ENCODE assay signal across 13 cellular contexts in genomic region chr13:106523566-106523965, GRCh38. TPM values are rescaled to one million over a fixed set of nuclear protein-coding genes. Genes with fewer than 3 reads are reported as not detected.
DNase-seq lines count a peak whose midpoint lies in the region; TF ChIP-seq lines count a peak whose summit lies in the region.
"Had no signal": no experiment of that assay in that cellular context is flagged by ENCODE, and none has a peak within 500 bp of the region (broad histone marks: within the 10 kb centered on the region; RNA-seq: fewer than 3 reads in every experiment).

No MANE protein-coding gene starts in this region.

- no peak for TF ChIP-seq POLR2A in suprapubic skin (IDR thresholded peaks at IDR 0.05)

- TF ChIP-seq EP300 in SK-N-SH (IDR thresholded peaks at IDR 0.05; ENCODE audit: borderline replicate concordance in 1 of 2, low read depth in 1 of 2, low read length in 1 of 2), result peak in 1 of 2 experiments; percentile 4; a peak in 1 of 4 replicates
- TF ChIP-seq EP300 in suprapubic skin (IDR thresholded peaks at IDR 0.05), result no peak

- no peaks in the 10 kb centered on the region for H3K9me3 ChIP-seq in SK-N-SH
- no peaks in the 10 kb centered on the region for H3K9me3 ChIP-seq in suprapubic skin
- H3K9me3 ChIP-seq: neutrophil had no signal

- H3K4me3 ChIP-seq in SK-N-SH (ENCODE audit: low read depth in 2 of 2, low read length in 1 of 2) (no peak overlapping the region), fibroblast of the aortic adventitia (ENCODE audit: low read depth, low read length) (no peak overlapping the region), suprapubic skin (no peak overlapping the region)
- H3K4me3 ChIP-seq: SK-N-MC had no signal

- CTCF ChIA-PET in SK-N-SH (lab: Yijun Ruan, JAX), result interaction anchor here (1.4 to 2.2 kb wide), 3 partner anchors 8 to 12 kb away, joined by 3 to 8 read pairs (median 4); partner anchors contain the start of gene EFNB2

- peak; percentile 25 for DNase-seq in M059J (ENCODE audit: low read depth)
- peak; percentile 37 for DNase-seq in SK-N-SH
- DNase-seq in fibroblast of the aortic adventitia (ENCODE audit: low read depth), result peak; percentile 30
- no peak for DNase-seq in suprapubic skin (ENCODE audit: low spot score in 2 of 2)
- no peak for DNase-seq in stimulated activated CD4-positive, alpha-beta T cell treated with anti-CD3 and anti-CD28 coated beads, Interleukin-4, amount 100 ng/mL, for 24 hours
- DNase-seq in NCI-H1092 treated with DMSO at 0.1 percent for 48 hours (lab: John Stamatoyannopoulos, UW), result no peak
- DNase-seq in NCI-H128 (lab: John Stamatoyannopoulos, UW; ENCODE audit: unreplicated experiment), result no peak
- DNase-seq: activated naive CD4-positive, alpha-beta T cell; CD8-positive, alpha-beta memory T cell; left ventricle myocardium superior; NCI-H187 treated with DMSO at 0.1 percent for 48 hours had no signal

- 30% methylated on average over 3 of the region's 3 CpGs for WGBS in SK-N-SH (ENCODE audit: low lambda C conversion rate)
- 11% methylated on average over 3 of the region's 3 CpGs for WGBS in suprapubic skin

- H3K9me2 ChIP-seq in SK-N-SH, result no peaks in the 10 kb centered on the region

- H3K9ac ChIP-seq in SK-N-SH, result no peak overlapping the region

- no peak overlapping the region for H2AFZ ChIP-seq in SK-N-SH (ENCODE audit: low read depth)

- no peaks in the 10 kb centered on the region for H4K20me1 ChIP-seq in SK-N-SH (ENCODE audit: insufficient read depth)

- peak overlapping the region in 1 of 2 experiments; percentile 74; a peak in 1 of 4 replicates for H3K27ac ChIP-seq in SK-N-SH (ENCODE audit: low read depth in 2 of 2, low read length in 1 of 2)
- peak overlapping the region; percentile 62 for H3K27ac ChIP-seq in suprapubic skin
- H3K27ac ChIP-seq: neutrophil, SK-N-MC had no signal

- H3K27me3 ChIP-seq in SK-N-SH (ENCODE audit: insufficient read depth) (no peaks in the 10 kb centered on the region), suprapubic skin (no peaks in the 10 kb centered on the region)

- peaks cover 5% of the 10 kb centered on the region; the same call in 1 of the 2 replicates for H3K79me2 ChIP-seq in SK-N-SH (ENCODE audit: insufficient read depth)

- H3K36me3 ChIP-seq in SK-N-SH (replicated peaks in 1 of 2; ENCODE audit: control insufficient read depth in 1 of 2, insufficient read depth in 2 of 2, low read length in 1 of 2) (no peaks in the 10 kb centered on the region), suprapubic skin (no peaks in the 10 kb centered on the region)
- H3K36me3 ChIP-seq: neutrophil had no signal

- peaks cover 0 to 42% of the 10 kb centered on the region in 2 experiments; a peak in 2 of 4 replicates for H3K4me1 ChIP-seq in SK-N-SH (ENCODE audit: control insufficient read depth in 1 of 2, insufficient read depth in 2 of 2, low read depth in 1 of 2, low read length in 1 of 2)
- H3K4me1 ChIP-seq in suprapubic skin, result peaks cover 67% of the 10 kb centered on the region

- TF ChIP-seq CTCF in SK-N-SH (IDR thresholded peaks at IDR 0.05) (no peak), fibroblast of the aortic adventitia (IDR thresholded peaks at IDR 0.05; ENCODE audit: insufficient read depth, low read length) (no peak), suprapubic skin (IDR thresholded peaks at IDR 0.05) (no peak)

- H3K4me2 ChIP-seq in SK-N-SH, result no peak overlapping the region

- no peaks in the 10 kb centered on the region for H3F3A ChIP-seq in SK-N-SH (replicated peaks; ENCODE audit: insufficient read depth)

- POLR2A ChIA-PET in SK-N-SH (lab: Yijun Ruan, JAX), result no interaction called here

- no peak for TF ChIP-seq RAD21 in SK-N-SH (IDR thresholded peaks at IDR 0.05; ENCODE audit: low read length)

TF ChIP-seq in SK-N-SH, 30 proteins besides CTCF, POLR2A, EP300 and RAD21:
- TF ChIP-seq, protein P1, sequence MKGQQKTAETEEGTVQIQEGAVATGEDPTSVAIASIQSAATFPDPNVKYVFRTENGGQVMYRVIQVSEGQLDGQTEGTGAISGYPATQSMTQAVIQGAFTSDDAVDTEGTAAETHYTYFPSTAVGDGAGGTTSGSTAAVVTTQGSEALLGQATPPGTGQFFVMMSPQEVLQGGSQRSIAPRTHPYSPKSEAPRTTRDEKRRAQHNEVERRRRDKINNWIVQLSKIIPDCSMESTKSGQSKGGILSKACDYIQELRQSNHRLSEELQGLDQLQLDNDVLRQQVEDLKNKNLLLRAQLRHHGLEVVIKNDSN (IDR thresholded peaks at IDR 0.05; ENCODE audit: borderline replicate concordance, low read depth), result no peak
- TF ChIP-seq SIN3A (IDR thresholded peaks at IDR 0.05; ENCODE audit: borderline replicate concordance, low read depth, low read length) (no peak), JUND (IDR thresholded peaks at IDR 0.05) (no peak), NFIC (IDR thresholded peaks at IDR 0.05; ENCODE audit: borderline replicate concordance) (peak; percentile 16; the same call in 1 of the 2 replicates)
- TF ChIP-seq, protein P2, sequence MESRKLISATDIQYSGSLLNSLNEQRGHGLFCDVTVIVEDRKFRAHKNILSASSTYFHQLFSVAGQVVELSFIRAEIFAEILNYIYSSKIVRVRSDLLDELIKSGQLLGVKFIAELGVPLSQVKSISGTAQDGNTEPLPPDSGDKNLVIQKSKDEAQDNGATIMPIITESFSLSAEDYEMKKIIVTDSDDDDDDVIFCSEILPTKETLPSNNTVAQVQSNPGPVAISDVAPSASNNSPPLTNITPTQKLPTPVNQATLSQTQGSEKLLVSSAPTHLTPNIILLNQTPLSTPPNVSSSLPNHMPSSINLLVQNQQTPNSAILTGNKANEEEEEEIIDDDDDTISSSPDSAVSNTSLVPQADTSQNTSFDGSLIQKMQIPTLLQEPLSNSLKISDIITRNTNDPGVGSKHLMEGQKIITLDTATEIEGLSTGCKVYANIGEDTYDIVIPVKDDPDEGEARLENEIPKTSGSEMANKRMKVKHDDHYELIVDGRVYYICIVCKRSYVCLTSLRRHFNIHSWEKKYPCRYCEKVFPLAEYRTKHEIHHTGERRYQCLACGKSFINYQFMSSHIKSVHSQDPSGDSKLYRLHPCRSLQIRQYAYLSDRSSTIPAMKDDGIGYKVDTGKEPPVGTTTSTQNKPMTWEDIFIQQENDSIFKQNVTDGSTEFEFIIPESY (IDR thresholded peaks at IDR 0.05; ENCODE audit: borderline replicate concordance, low read depth), result no peak

RNA-seq across cellular contexts. Expression of gene EFNB2, which starts 11.9 kb away (rescaled TPM):
- total RNA-seq in M059J (2014; rRNA removed; shearing (Covaris generic)), result 16.9 and 32.2 TPM in 2 replicates
- 2.8 and 3.0 TPM in 2 replicates for polyA plus RNA-seq in SK-N-SH (2012; rRNA removed)
- polyA plus RNA-seq in SK-N-SH (2012; cell fraction: cytosol; rRNA removed), result 3.7 and 4.4 TPM in 2 replicates
- 2.7 and 3.6 TPM in 2 replicates for polyA plus RNA-seq in SK-N-SH (2012; cell fraction: nucleus; rRNA removed)
- total RNA-seq in fibroblast of the aortic adventitia (ENCODE audit: low replicate concordance) (3.4 and 5.5 TPM in 2 replicates), suprapubic skin (10 to 100 TPM; 17.1 to 45.4 (median 28.3) TPM)

RNA-seq across cellular contexts. Expression of gene ARGLU1, which starts 44.4 kb away (rescaled TPM):
- 7.0 and 15.2 TPM in 2 replicates for total RNA-seq in M059J (2014; rRNA removed; shearing (Covaris generic))
- 101 and 124 TPM in 2 replicates for polyA plus RNA-seq in SK-N-SH (2012; rRNA removed)
- polyA plus RNA-seq in SK-N-SH (2012; cell fraction: cytosol; rRNA removed), result 44.7 and 72.0 TPM in 2 replicates
- 644 and 785 TPM in 2 replicates for polyA plus RNA-seq in SK-N-SH (2012; cell fraction: nucleus; rRNA removed)
- total RNA-seq in fibroblast of the aortic adventitia (ENCODE audit: low replicate concordance) (41.8 and 64.1 TPM in 2 replicates), suprapubic skin (100 to 1,000 TPM in 1 of 4 donors, 10 to 100 TPM in 3; 48.4 to 161 (median 67.5) TPM)

Comparison
In these comparisons a context has a peak if more than half of its experiments do, and no peak if none do; other contexts are left out.
1. DNase-seq: peak in M059J (single experiment), SK-N-SH (single experiment) and fibroblast of the aortic adventitia (single experiment); none in suprapubic skin (0 of 2), stimulated activated CD4-positive, alpha-beta T cell treated with anti-CD3 and anti-CD28 coated beads, Interleukin-4, amount 100 ng/mL, for 24 hours (single experiment), NCI-H1092 treated with DMSO at 0.1 percent for 48 hours (single experiment) and NCI-H128 (single experiment).